26 cellular contexts compared by ENCODE assay signal in genomic region chr10:20334559-20334958, GRCh38.
"Had no signal": no experiment of that assay in that cellular context is flagged by ENCODE, and none has a peak within 500 bp of the region (broad histone marks: within the 10 kb centered on the region; RNA-seq: fewer than 3 reads in every experiment).

No MANE protein-coding gene starts in this region.

- H3K27ac ChIP-seq: colonic mucosa, epithelial cell of prostate, gastrocnemius medialis, heart left ventricle, hepatocyte, prostate gland, sigmoid colon, stomach, testis, tibial artery, upper lobe of left lung had no signal

- H3K4me3 ChIP-seq: colonic mucosa, gastrocnemius medialis, heart left ventricle, hepatocyte, left lung, mucosa of descending colon, prostate gland, sigmoid colon, stomach, testis, tibial artery, upper lobe of left lung had no signal

- DNase-seq: colonic mucosa; effector CD8-positive, alpha-beta T cell; endodermal cell; foreskin fibroblast; gastrocnemius medialis; heart left ventricle; kidney; left cardiac atrium; left lung; mesenchymal stem cell; mucosa of descending colon; naive B cell; right cardiac atrium; sigmoid colon; stimulated activated CD4-positive, alpha-beta T cell treated with anti-CD3 and anti-CD28 coated beads, Interleukin-2, amount 100 ng/mL, for 24 hours; stimulated activated CD4-positive, alpha-beta T cell treated with anti-CD3 and anti-CD28 coated beads, Interleukin-4, amount 100 ng/mL, for 24 hours; stimulated activated naive CD4-positive, alpha-beta T cell treated with Interleukin-2 at 50 U/mL for 16 hours; stomach; testis; tibial artery; upper lobe of left lung had no signal

- H3K36me3 ChIP-seq: colonic mucosa, gastrocnemius medialis, heart left ventricle, left lung, prostate gland, sigmoid colon, stomach, tibial artery, upper lobe of left lung had no signal

- H3K9me3 ChIP-seq: colonic mucosa, gastrocnemius medialis, mucosa of descending colon, prostate gland, testis, tibial artery had no signal

- H3K27me3 ChIP-seq: colonic mucosa, gastrocnemius medialis, heart left ventricle, hepatocyte, left lung, sigmoid colon, stomach, testis, tibial artery, upper lobe of left lung had no signal

- H3K4me1 ChIP-seq: colonic mucosa, gastrocnemius medialis, heart left ventricle, left lung, prostate gland, sigmoid colon, stomach, testis, tibial artery, upper lobe of left lung had no signal

- ATAC-seq: esophagus mucosa; gastrocnemius medialis; heart left ventricle; left cardiac atrium; left lung; mucosa of descending colon; right cardiac atrium; stimulated activated effector memory CD8-positive, alpha-beta T cell treated with anti-CD3 and anti-CD28 coated beads, Interleukin-12 subunit alpha, Interleukin-12 subunit beta, amount 100 ng/mL, for 72 hours had no signal
